22 cellular contexts compared by ENCODE assay signal in the genomic region with DNA sequence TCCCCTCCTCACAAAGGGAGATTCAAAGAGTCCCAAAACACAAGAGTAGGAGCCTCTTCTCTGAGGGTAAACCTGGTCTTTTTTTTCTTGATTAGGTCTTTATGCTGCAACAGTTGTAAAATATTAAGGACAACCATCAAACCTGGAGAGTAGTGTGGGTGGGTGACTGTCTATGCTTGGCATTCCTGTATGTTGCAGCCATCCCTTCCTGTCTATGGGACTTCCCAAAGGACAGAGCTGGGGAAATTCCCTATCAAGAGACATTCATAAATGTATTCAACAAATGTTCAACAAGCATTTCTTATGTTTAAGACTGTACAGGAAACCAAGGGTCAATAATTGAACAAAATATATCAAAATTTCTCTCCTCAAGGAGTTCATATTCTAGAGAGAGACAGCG. TPM values are rescaled to one million over a fixed set of nuclear protein-coding genes. Genes with fewer than 3 reads are reported as not detected.
DNase-seq lines count a peak whose midpoint lies in the region; ATAC-seq and TF ChIP-seq lines count a peak whose summit lies in the region.
"Had no signal": no experiment of that assay in that cellular context is flagged by ENCODE, and none has a peak within 500 bp of the region (broad histone marks: within the 10 kb centered on the region; RNA-seq: fewer than 3 reads in every experiment).

No MANE protein-coding gene starts in this region.

- H3K9ac ChIP-seq in BLaER1 treated with 17β-estradiol and CSF1 and Interleukin-3, amounts not matched to agents 10 nM and 100 nM, result no peak overlapping the region
- H3K9ac ChIP-seq in mucosa of stomach (ENCODE audit: low read length), result peak overlapping the region; percentile 17
- H3K9ac ChIP-seq: KMS-11 had no signal

- H4K20me1 ChIP-seq in BLaER1 treated with 17β-estradiol and CSF1 and Interleukin-3, amounts not matched to agents 10 nM and 100 nM, result no peaks in the 10 kb centered on the region; a peak in 1 of 22 replicates

- no peaks in the 10 kb centered on the region for H3K9me3 ChIP-seq in BLaER1 treated with 17β-estradiol and CSF1 and Interleukin-3, amounts not matched to agents 10 nM and 100 nM (replicated peaks in 1 of 11)
- H3K9me3 ChIP-seq in mucosa of stomach (ENCODE audit: control insufficient read depth, low read length), result no peaks in the 10 kb centered on the region
- no peaks in the 10 kb centered on the region for H3K9me3 ChIP-seq in Peyer's patch
- H3K9me3 ChIP-seq: BE2C, prostate gland, suprapubic skin had no signal

- no peaks in the 10 kb centered on the region for H3K27me3 ChIP-seq in BLaER1 treated with 17β-estradiol and CSF1 and Interleukin-3, amounts not matched to agents 10 nM and 100 nM
- H3K27me3 ChIP-seq in mucosa of stomach (ENCODE audit: control insufficient read depth, insufficient read depth, low read length) (no peaks in the 10 kb centered on the region), Peyer's patch (no peaks in the 10 kb centered on the region)
- H3K27me3 ChIP-seq: BE2C, suprapubic skin had no signal

- 0 out of 22 replicates have a peak overlapping the region, but pooled peaks of 1 of the 11 experiments have one; percentile 8 for H3K27ac ChIP-seq in BLaER1 treated with 17β-estradiol and CSF1 and Interleukin-3, amounts not matched to agents 10 nM and 100 nM
- H3K27ac ChIP-seq in Peyer's patch, result no peak overlapping the region
- H3K27ac ChIP-seq: KMS-11, prostate gland, RWPE1, suprapubic skin had no signal

- peaks cover 41 to 79% (median 62%) of the 10 kb centered on the region in 10 experiments for H3K4me1 ChIP-seq in BLaER1 treated with 17β-estradiol and CSF1 and Interleukin-3, amounts not matched to agents 10 nM and 100 nM
- H3K4me1 ChIP-seq in mucosa of stomach (ENCODE audit: control insufficient read depth, insufficient read depth, low read length), result peaks cover 5% of the 10 kb centered on the region
- peaks cover 0 to 9% (median 3%) of the 10 kb centered on the region in 4 donors for H3K4me1 ChIP-seq in Peyer's patch
- H3K4me1 ChIP-seq: prostate gland had no signal

- DNase-seq in M059J (ENCODE audit: low read depth), result peak; percentile 25
- DNase-seq in dermis blood vessel endothelial cell, result peak; percentile 34
- DNase-seq in Peyer's patch, result no peak
- DNase-seq in NCI-H2227 treated with DMSO at 0.1 percent for 48 hours (lab: John Stamatoyannopoulos, UW), result no peak
- no peak for DNase-seq in NCI-H1694 (lab: John Stamatoyannopoulos, UW)
- DNase-seq: activated naive CD4-positive, alpha-beta T cell treated with anti-CD3 and anti-CD28 coated beads, Interleukin-2, amount 10 ng/mL, durations not matched to agents 7 days and 5 days; amniotic stem cell; BE2C; DND-41; glutamatergic neuron; kidney glomerular epithelial cell; NCI-H1436 treated with DMSO at 0.1 percent for 48 hours; NCI-H526 had no signal

- no peak for ATAC-seq in GM21786 (IDR thresholded peaks at IDR 0.05; ENCODE audit: unreplicated experiment)
- ATAC-seq: HCT116, SK-N-SH treated with all-trans-retinoic acid at 6 μM for 48 hours had no signal

- TF ChIP-seq CTCF in Peyer's patch (IDR thresholded peaks at IDR 0.05), result no peak

- peak overlapping the region in 9 of 11 experiments; percentile 13 to 74 (median 50); a peak in 13 of 22 replicates for H3K4me2 ChIP-seq in BLaER1 treated with 17β-estradiol and CSF1 and Interleukin-3, amounts not matched to agents 10 nM and 100 nM
- H3K4me2 ChIP-seq: KMS-11 had no signal

- H3K36me3 ChIP-seq in BLaER1 treated with 17β-estradiol and CSF1 and Interleukin-3, amounts not matched to agents 10 nM and 100 nM, result peaks cover 13 to 62% (median 41%) of the 10 kb centered on the region in 11 experiments; a peak in 20 of 22 replicates
- H3K36me3 ChIP-seq in mucosa of stomach (ENCODE audit: control insufficient read depth, insufficient read depth, low read length), result no peaks in the 10 kb centered on the region
- peaks cover 0 to 7% (median 0%) of the 10 kb centered on the region in 3 donors for H3K36me3 ChIP-seq in Peyer's patch
- H3K36me3 ChIP-seq: BE2C, prostate gland had no signal

- no peak overlapping the region for H3K4me3 ChIP-seq in BLaER1 treated with 17β-estradiol and CSF1 and Interleukin-3, amounts not matched to agents 10 nM and 100 nM
- no peak overlapping the region for H3K4me3 ChIP-seq in mucosa of stomach (ENCODE audit: low read length)
- H3K4me3 ChIP-seq in Peyer's patch, result no peak overlapping the region
- H3K4me3 ChIP-seq: prostate gland, suprapubic skin had no signal

- no peak for TF ChIP-seq POLR2A in Peyer's patch (IDR thresholded peaks at IDR 0.05)

RNA-seq across cellular contexts. Expression of gene BTN2A2, which starts 5.5 kb away (rescaled TPM):
- total RNA-seq in M059J (2014; rRNA removed; shearing (Covaris generic)), result 25.1 and 26.0 TPM in 2 replicates
- 13.8 and 15.0 TPM in 2 replicates for total RNA-seq in dermis blood vessel endothelial cell
- total RNA-seq in Peyer's patch, result 10 to 100 TPM in 2 of 4 donors, 1 to 10 TPM in 2; 4.7 to 41.3 (median 11.9) TPM

RNA-seq across cellular contexts. Expression of gene BTN3A1, which starts 13.6 kb away (rescaled TPM):
- 72.0 and 72.7 TPM in 2 replicates for total RNA-seq in M059J (2014; rRNA removed; shearing (Covaris generic))
- total RNA-seq in dermis blood vessel endothelial cell (21.7 and 25.0 TPM in 2 replicates), Peyer's patch (10 to 100 TPM; 34.9 to 84.2 (median 48.5) TPM)

RNA-seq across cellular contexts. Expression of gene BTN3A2, which starts 23.4 kb away (rescaled TPM):
- 55.2 and 56.8 TPM in 2 replicates for total RNA-seq in M059J (2014; rRNA removed; shearing (Covaris generic))
- total RNA-seq in dermis blood vessel endothelial cell (28.8 and 44.4 TPM in 2 replicates), Peyer's patch (10 to 100 TPM; 25.6 to 44.9 (median 37.0) TPM)

RNA-seq across cellular contexts. Expression of gene BTN3A3, which starts 51.9 kb away (rescaled TPM):
- total RNA-seq in M059J (2014; rRNA removed; shearing (Covaris generic)), result 29.8 and 33.2 TPM in 2 replicates
- total RNA-seq in dermis blood vessel endothelial cell (16.9 and 20.3 TPM in 2 replicates), Peyer's patch (10 to 100 TPM; 13.7 to 62.7 (median 28.1) TPM)

Comparison
In these comparisons a context has a peak if more than half of its experiments do, and no peak if none do; other contexts are left out.
1. DNase-seq: peak in M059J (single experiment) and dermis blood vessel endothelial cell (single experiment); none in Peyer's patch (0 of 3), NCI-H2227 treated with DMSO at 0.1 percent for 48 hours (single experiment) and NCI-H1694 (single experiment).